Comparison of ENCODE assay signal across 8 cellular contexts in the genomic region with DNA sequence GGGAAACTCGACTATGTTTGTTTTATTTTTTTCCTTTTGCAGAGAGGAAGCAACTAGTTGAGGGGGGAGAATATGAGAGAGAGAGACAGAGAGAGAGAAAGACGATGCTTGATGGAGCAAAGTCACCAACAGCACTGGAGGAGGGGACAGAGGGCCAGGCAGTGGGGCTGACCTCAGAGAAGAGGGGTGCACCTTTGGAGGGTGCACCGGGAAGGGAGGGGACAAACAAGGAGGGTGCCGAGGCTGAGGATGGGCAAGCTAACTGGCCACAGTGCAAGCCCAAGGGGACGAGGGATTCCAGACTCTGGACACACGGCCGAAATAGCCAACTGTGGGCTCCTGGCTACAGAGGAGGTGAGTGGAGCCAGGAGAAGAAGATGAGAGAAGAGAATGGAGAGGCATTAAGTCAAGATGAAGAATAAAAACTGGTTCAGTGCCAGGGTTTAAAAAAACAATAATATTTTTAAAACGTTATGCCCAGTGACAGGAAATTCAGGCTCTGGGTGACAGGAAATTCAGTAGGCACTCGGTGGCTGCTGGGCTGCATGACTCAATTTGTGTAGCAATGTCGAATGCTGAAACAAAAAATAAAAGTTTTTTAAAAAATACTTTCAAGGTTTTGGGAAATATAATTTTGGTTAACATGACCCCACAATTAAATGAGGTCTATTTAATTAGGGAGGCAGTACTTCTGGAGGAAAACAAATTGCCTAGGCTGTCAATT. TPM values are rescaled to one million over a fixed set of nuclear protein-coding genes. Genes with fewer than 3 reads are reported as not detected.
DNase-seq lines count a peak whose midpoint lies in the region; ATAC-seq and TF ChIP-seq lines count a peak whose summit lies in the region.

No MANE protein-coding gene starts in this region.

- H3K4me3 ChIP-seq in ascending aorta = peak overlapping the region; percentile 75 to 89
- H3K4me3 ChIP-seq in mononuclear cell (ENCODE audit: low read length) = peak overlapping the region; percentile 66

- H3K27me3 Mint-ChIP-seq in stimulated activated naive CD8-positive, alpha-beta T cell treated with anti-CD3 and anti-CD28 coated beads, Interleukin-15, Interleukin-2, amounts not matched to agents 100 ng/mL and 50 ng/mL, for 24 hours = no peaks in the 10 kb centered on the region

- peaks cover 59% of the 10 kb centered on the region for H3K4me1 Mint-ChIP-seq in stimulated activated naive CD8-positive, alpha-beta T cell treated with anti-CD3 and anti-CD28 coated beads, Interleukin-15, Interleukin-2, amounts not matched to agents 100 ng/mL and 50 ng/mL, for 24 hours (ENCODE audit: low read depth)

- peak overlapping the region; percentile 82 for H3K4me3 Mint-ChIP-seq in stimulated activated naive CD8-positive, alpha-beta T cell treated with anti-CD3 and anti-CD28 coated beads, Interleukin-15, Interleukin-2, amounts not matched to agents 100 ng/mL and 50 ng/mL, for 24 hours

- H3K9me3 ChIP-seq in ascending aorta (no peaks in the 10 kb centered on the region), mononuclear cell (ENCODE audit: low read depth, low read length) (no peaks in the 10 kb centered on the region)

- peak overlapping the region; percentile 88 for H3K27ac Mint-ChIP-seq in stimulated activated naive CD8-positive, alpha-beta T cell treated with anti-CD3 and anti-CD28 coated beads, Interleukin-15, Interleukin-2, amounts not matched to agents 100 ng/mL and 50 ng/mL, for 24 hours

- no peaks in the 10 kb centered on the region for H3K36me3 Mint-ChIP-seq in stimulated activated naive CD8-positive, alpha-beta T cell treated with anti-CD3 and anti-CD28 coated beads, Interleukin-15, Interleukin-2, amounts not matched to agents 100 ng/mL and 50 ng/mL, for 24 hours (ENCODE audit: low read depth)

- H3K36me3 ChIP-seq in ascending aorta = no peaks in the 10 kb centered on the region

- intact Hi-C loops in ascending aorta (cut with DNase I) = loop anchor here (2.0 kb wide), 2 partner anchors 23 to 27 kb away; no protein-coding TSS in a partner anchor

- H3K4me1 ChIP-seq in ascending aorta = peaks cover 3 to 19% of the 10 kb centered on the region in 2 donors
- H3K4me1 ChIP-seq in mononuclear cell (ENCODE audit: insufficient read depth, low read length) = peaks cover 70% of the 10 kb centered on the region

- H3K9me3 Mint-ChIP-seq in stimulated activated naive CD8-positive, alpha-beta T cell treated with anti-CD3 and anti-CD28 coated beads, Interleukin-15, Interleukin-2, amounts not matched to agents 100 ng/mL and 50 ng/mL, for 24 hours = no peaks in the 10 kb centered on the region

- no peak for TF ChIP-seq CTCF in ascending aorta (IDR thresholded peaks at IDR 0.05)

- peak overlapping the region; percentile 89 to 90 for H3K27ac ChIP-seq in ascending aorta

- no peak for DNase-seq in stimulated activated naive CD8-positive, alpha-beta T cell treated with anti-CD3 and anti-CD28 coated beads, Interleukin-15, Interleukin-2, amounts not matched to agents 100 U/mL and 50 U/mL, for 24 hours
- DNase-seq in ascending aorta (ENCODE audit: low spot score in 2 of 2) (peak in 1 of 2 donors; percentile 82), anterior cingulate cortex (lab: John Stamatoyannopoulos, UW) (no peak), hypothalamus (lab: John Stamatoyannopoulos, UW) (no peak), NCI-H345 treated with DMSO at 0.1 percent for 48 hours (lab: John Stamatoyannopoulos, UW; ENCODE audit: unreplicated experiment) (no peak)
- no peak for DNase-seq in stimulated activated CD4-positive, alpha-beta T cell treated with anti-CD3 and anti-CD28 coated beads, Interleukin-2, amount 100 ng/mL, for 48 hours

- ATAC-seq in stimulated activated naive CD8-positive, alpha-beta T cell treated with anti-CD3 and anti-CD28 coated beads, Interleukin-15, Interleukin-2, amounts not matched to agents 100 U/mL and 50 U/mL, for 24 hours = no peak

- H3K27me3 ChIP-seq in ascending aorta (no peaks in the 10 kb centered on the region), mononuclear cell (ENCODE audit: insufficient read depth, low read length) (no peaks in the 10 kb centered on the region)

RNA-seq across cellular contexts. Expression of a gene that starts 13.3 kb away (rescaled TPM):
- total RNA-seq in ascending aorta (18.5 TPM), mononuclear cell (28.8 TPM)
